ENCODE assay signal across 8 cellular contexts in genomic region chr18:58578835-58579560, GRCh38. TPM values are rescaled to one million over a fixed set of nuclear protein-coding genes. Genes with fewer than 3 reads are reported as not detected.
DNase-seq lines count a peak whose midpoint lies in the region; ATAC-seq, FAIRE-seq and TF ChIP-seq lines count a peak whose summit lies in the region.

No MANE protein-coding gene starts in this region.

- H3K4me2 ChIP-seq in neuronal stem cell (ENCODE audit: insufficient read depth, low read length, poor library complexity, severe bottlenecking): no peak overlapping the region

- H3K79me1 ChIP-seq in neuronal stem cell (ENCODE audit: low read depth, low read length): no peaks in the 10 kb centered on the region

- H3K27me3 ChIP-seq in neuronal stem cell (ENCODE audit: control insufficient read depth in 3 of 3, insufficient read depth in 3 of 3, low read depth in 1 of 3, low read length in 3 of 3): no peaks in the 10 kb centered on the region

- no peaks in the 10 kb centered on the region for H3K9me3 ChIP-seq in ES-I3 (ENCODE audit: control insufficient read depth, insufficient read depth, low read length)
- H3K9me3 ChIP-seq in neuronal stem cell (replicated peaks in 1 of 2; ENCODE audit: control insufficient read depth in 2 of 2, insufficient read depth in 1 of 2, low read depth in 1 of 2, low read length in 2 of 2): peaks cover 0 to 17% of the 10 kb centered on the region in 2 donors

- H3K4me3 ChIP-seq in fibroblast of pulmonary artery (replicated peaks; ENCODE audit: low read depth, low read length) (peak overlapping the region; percentile 37), neuronal stem cell (ENCODE audit: low read length in 2 of 2) (peak overlapping the region in 1 of 2 donors; percentile 48)

- CTCF ChIA-PET in GM10248 (lab: Yijun Ruan, JAX): interaction anchor here (2.2 kb wide), 1 partner anchor 11 kb away, joined by 7 read pairs; no protein-coding TSS in a partner anchor

- no peak overlapping the region for H2BK120ac ChIP-seq in neuronal stem cell (ENCODE audit: low read depth, low read length)

- DNase-seq in RCC 7860 (ENCODE audit: low spot score): peak; percentile 88
- DNase-seq in fibroblast of pulmonary artery (ENCODE audit: low read depth): peak; percentile 70
- no peak for DNase-seq in neuronal stem cell (ENCODE audit: low spot score)
- DNase-seq in medulla oblongata (ENCODE audit: extremely low spot score): no peak
- DNase-seq in GM10248 (ENCODE audit: extremely low spot score): no peak

- H3K23ac ChIP-seq in neuronal stem cell (ENCODE audit: low read depth, low read length, poor library complexity): no peak overlapping the region

- H3K9ac ChIP-seq in ES-I3 (ENCODE audit: low read depth, low read length): peak overlapping the region; percentile 26; the same call in 1 of the 2 replicates
- no peak overlapping the region for H3K9ac ChIP-seq in neuronal stem cell (ENCODE audit: low read depth, low read length, poor library complexity)

- POLR2A ChIA-PET in GM10248 (lab: Yijun Ruan, JAX): no interaction called here

- H3K27ac ChIP-seq in neuronal stem cell (replicated peaks; ENCODE audit: low read length): no peak overlapping the region

- ATAC-seq in GM21825 (IDR thresholded peaks at IDR 0.05; ENCODE audit: unreplicated experiment) (no peak), HG03108 (IDR thresholded peaks at IDR 0.05; ENCODE audit: unreplicated experiment) (no peak)

- TF ChIP-seq CTCF in fibroblast of pulmonary artery (IDR thresholded peaks at IDR 0.05; ENCODE audit: low read length, missing control alignments) (no peak), GM10248 (IDR thresholded peaks at IDR 0.05; ENCODE audit: control extremely low read depth, extremely low read depth, low read depth, missing control alignments) (no peak)

- no peak overlapping the region for H2BK12ac ChIP-seq in neuronal stem cell (ENCODE audit: low read length)

- no CpG with 5 or more reads among the region's 8 CpGs for WGBS in neuronal stem cell (ENCODE audit: extremely low coverage in 2 of 2, insufficient read length in 2 of 2, insufficient replicate concordance in 1 of 2), 2 donors

- no peak overlapping the region for H4K91ac ChIP-seq in neuronal stem cell (ENCODE audit: low read depth, low read length, poor library complexity)

- H3K4me1 ChIP-seq in ES-I3 (ENCODE audit: insufficient read depth, low read length) (peaks cover 31% of the 10 kb centered on the region), neuronal stem cell (ENCODE audit: control insufficient read depth in 2 of 2, insufficient read depth in 1 of 2, low read depth in 1 of 2, low read length in 2 of 2) (peaks cover 23 to 51% of the 10 kb centered on the region in 2 donors)

- no peak overlapping the region for H2BK5ac ChIP-seq in neuronal stem cell (ENCODE audit: low read length)

- H2AFZ ChIP-seq in neuronal stem cell (ENCODE audit: low read length): peak overlapping the region; percentile 57

- peak overlapping the region; percentile 22 for H2BK15ac ChIP-seq in neuronal stem cell (ENCODE audit: low read length)

- H3K36me3 ChIP-seq in ES-I3 (ENCODE audit: insufficient read depth, low read length) (no peaks in the 10 kb centered on the region), neuronal stem cell (replicated peaks in 1 of 2; ENCODE audit: control insufficient read depth in 2 of 2, insufficient read depth in 2 of 2, low read length in 2 of 2) (peaks cover 0 to 3% of the 10 kb centered on the region in 2 donors)

- H4K8ac ChIP-seq in neuronal stem cell (ENCODE audit: low read depth, low read length): no peak overlapping the region

- no peak overlapping the region for H3K14ac ChIP-seq in neuronal stem cell (ENCODE audit: low read length)

- H3K4ac ChIP-seq in neuronal stem cell (ENCODE audit: low read length): no peak overlapping the region

- no peak overlapping the region for H2AK5ac ChIP-seq in neuronal stem cell (ENCODE audit: low read depth, low read length)

- no peak for FAIRE-seq in RCC 7860 (lab: Jason Lieb, UNC)

- H3K18ac ChIP-seq in neuronal stem cell (ENCODE audit: low read length): peak overlapping the region; percentile 69

RNA-seq across cellular contexts. Expression of gene ALPK2, which starts 49.9 kb away (rescaled TPM):
- 0.28 TPM for polyA plus RNA-seq in neuronal stem cell (2013, experiment 1 of 2)
- 0.21 TPM for polyA plus RNA-seq in neuronal stem cell (2013, experiment 2 of 2)

Comparison
In these comparisons a context has a peak if more than half of its experiments do, and no peak if none do; other contexts are left out.
1. DNase-seq: peak in RCC 7860 (single experiment) and fibroblast of pulmonary artery (single experiment); none in neuronal stem cell (single experiment), medulla oblongata (single experiment) and GM10248 (single experiment).